In genomic region chr1:178263341-178263740, GRCh38 we compare ENCODE assay signal across 20 cellular contexts.
DNase-seq lines count a peak whose midpoint lies in the region; ATAC-seq and TF ChIP-seq lines count a peak whose summit lies in the region.
"Had no signal": no experiment of that assay in that cellular context is flagged by ENCODE, and none has a peak within 500 bp of the region (broad histone marks: within the 10 kb centered on the region; RNA-seq: fewer than 3 reads in every experiment).

No MANE protein-coding gene starts in this region.

- CTCF ChIA-PET in activated CD8-positive, alpha-beta T cell treated with anti-CD3 and anti-CD28 coated beads, Interleukin-2, amount 10 ng/mL, durations not matched to agents 7 days and 5 days (lab: Charles Lee), result no interaction called here

- H3K79me2 ChIP-seq in OCI-LY3 (ENCODE audit: low read length) (no peaks in the 10 kb centered on the region), trophoblast cell (ENCODE audit: control insufficient read depth, insufficient read depth, low read length, poor library complexity) (peaks cover 2% of the 10 kb centered on the region)

- H3K18ac ChIP-seq in trophoblast cell (ENCODE audit: low read length), result no peak overlapping the region

- H3K4me1 ChIP-seq in OCI-LY3 (ENCODE audit: low read length) (peaks cover 15% of the 10 kb centered on the region), trophoblast cell (ENCODE audit: control insufficient read depth in 1 of 2, insufficient read depth in 2 of 2, low read length in 2 of 2) (peaks cover 6 to 7% of the 10 kb centered on the region in 2 experiments)
- H3K4me1 ChIP-seq: BLaER1, psoas muscle had no signal

- H3K9ac ChIP-seq in OCI-LY3 (ENCODE audit: low read length), result no peak overlapping the region
- no peak overlapping the region for H3K9ac ChIP-seq in trophoblast cell (ENCODE audit: low read length)
- H3K9ac ChIP-seq: BLaER1 had no signal

- no peak overlapping the region for H3K23ac ChIP-seq in trophoblast cell (ENCODE audit: low read length)

- no peak overlapping the region for H2AFZ ChIP-seq in OCI-LY3 (ENCODE audit: low read depth, low read length)
- no peak overlapping the region for H2AFZ ChIP-seq in trophoblast cell (ENCODE audit: insufficient read depth, low read length, poor library complexity)
- H2AFZ ChIP-seq: PC-9 had no signal

- H3K4ac ChIP-seq in trophoblast cell (ENCODE audit: low read depth, low read length), result no peak overlapping the region

- no peak for TF ChIP-seq CTCF in OCI-LY3 (IDR thresholded peaks at IDR 0.05; ENCODE audit: low read depth, low read length)
- TF ChIP-seq CTCF in endothelial cell (IDR thresholded peaks at IDR 0.05; ENCODE audit: unreplicated experiment), result no peak

- no peaks in the 10 kb centered on the region for H3K36me3 Mint-ChIP-seq in endothelial cell (ENCODE audit: low read depth, unreplicated experiment)
- no peaks in the 10 kb centered on the region for H3K36me3 Mint-ChIP-seq in activated CD8-positive, alpha-beta T cell treated with anti-CD3 and anti-CD28 coated beads, Interleukin-2, amount 10 ng/mL, durations not matched to agents 7 days and 5 days (ENCODE audit: low read depth)
- H3K36me3 Mint-ChIP-seq: immature natural killer cell had no signal

- H3K27ac ChIP-seq in OCI-LY3 (ENCODE audit: low read length) (no peak overlapping the region), trophoblast cell (ENCODE audit: low read depth, low read length) (peak overlapping the region; percentile 44)
- H3K27ac ChIP-seq: adrenal gland, BLaER1, PC-9, psoas muscle had no signal

- H3K27ac Mint-ChIP-seq in endothelial cell (ENCODE audit: unreplicated experiment), result peak overlapping the region; percentile 83
- no peak overlapping the region for H3K27ac Mint-ChIP-seq in activated CD8-positive, alpha-beta T cell treated with anti-CD3 and anti-CD28 coated beads, Interleukin-2, amount 10 ng/mL, durations not matched to agents 7 days and 5 days
- H3K27ac Mint-ChIP-seq: dendritic cell treated with granulocyte-macrophage colony-stimulating factor and Interleukin-4, amounts not matched to agents 40 ng/mL and 50 ng/mL, for 4 days; immature natural killer cell had no signal

- no peak overlapping the region for H2BK5ac ChIP-seq in trophoblast cell (ENCODE audit: low read depth, low read length, poor library complexity)

- H3K4me3 Mint-ChIP-seq in endothelial cell (ENCODE audit: unreplicated experiment), result no peak overlapping the region
- H3K4me3 Mint-ChIP-seq in activated CD8-positive, alpha-beta T cell treated with anti-CD3 and anti-CD28 coated beads, Interleukin-2, amount 10 ng/mL, durations not matched to agents 7 days and 5 days, result no peak overlapping the region
- H3K4me3 Mint-ChIP-seq: dendritic cell treated with granulocyte-macrophage colony-stimulating factor and Interleukin-4, amounts not matched to agents 40 ng/mL and 50 ng/mL, for 4 days; immature natural killer cell had no signal

- H3K27me3 ChIP-seq in OCI-LY3 (ENCODE audit: low read depth, low read length) (no peaks in the 10 kb centered on the region), trophoblast cell (ENCODE audit: insufficient read depth, low read length) (no peaks in the 10 kb centered on the region)
- H3K27me3 ChIP-seq: adrenal gland, BLaER1, tibial nerve had no signal

- H3K4me2 ChIP-seq in OCI-LY3 (ENCODE audit: low read length), result peak overlapping the region; percentile 51
- H3K4me2 ChIP-seq in trophoblast cell (ENCODE audit: low read length), result no peak overlapping the region
- H3K4me2 ChIP-seq: BLaER1, PC-9 had no signal

- no peak for ATAC-seq in GM18868 (IDR thresholded peaks at IDR 0.05; ENCODE audit: unreplicated experiment)
- no peak for ATAC-seq in activated CD8-positive, alpha-beta T cell treated with anti-CD3 and anti-CD28 coated beads, Interleukin-2, amount 10 ng/mL, durations not matched to agents 7 days and 5 days
- ATAC-seq: GM12878, psoas muscle had no signal

- H3K36me3 ChIP-seq in OCI-LY3 (replicated peaks; ENCODE audit: low read depth, low read length) (no peaks in the 10 kb centered on the region), trophoblast cell (ENCODE audit: control insufficient read depth in 1 of 2, insufficient read depth in 2 of 2, low read length in 2 of 2) (peaks cover 0 to 3% of the 10 kb centered on the region in 2 experiments)
- H3K36me3 ChIP-seq: adrenal gland, BLaER1, tibial nerve had no signal

- no peak overlapping the region for H2BK120ac ChIP-seq in trophoblast cell (ENCODE audit: insufficient read depth, low read length, poor library complexity)

- H3K79me1 ChIP-seq in trophoblast cell (ENCODE audit: low read length), result peaks cover 12% of the 10 kb centered on the region

- no peak overlapping the region for H2BK12ac ChIP-seq in trophoblast cell (ENCODE audit: low read length)

- H3K9me3 Mint-ChIP-seq in endothelial cell (ENCODE audit: unreplicated experiment), result no peaks in the 10 kb centered on the region
- peaks cover 5% of the 10 kb centered on the region for H3K9me3 Mint-ChIP-seq in activated CD8-positive, alpha-beta T cell treated with anti-CD3 and anti-CD28 coated beads, Interleukin-2, amount 10 ng/mL, durations not matched to agents 7 days and 5 days (ENCODE audit: insufficient read depth)
- H3K9me3 Mint-ChIP-seq: dendritic cell treated with granulocyte-macrophage colony-stimulating factor and Interleukin-4, amounts not matched to agents 40 ng/mL and 50 ng/mL, for 4 days had no signal

- POLR2A ChIA-PET in activated CD8-positive, alpha-beta T cell treated with anti-CD3 and anti-CD28 coated beads, Interleukin-2, amount 10 ng/mL, durations not matched to agents 7 days and 5 days (lab: Charles Lee), result no interaction called here

- H3K4me3 ChIP-seq in OCI-LY3 (ENCODE audit: low read length) (no peak overlapping the region), trophoblast cell (ENCODE audit: low read depth, low read length) (no peak overlapping the region)
- H3K4me3 ChIP-seq: adrenal gland, BLaER1, GM12878, PC-9, psoas muscle, tibial nerve had no signal

- no peak overlapping the region for H4K8ac ChIP-seq in trophoblast cell (ENCODE audit: low read depth, low read length)

- no peak overlapping the region for H4K91ac ChIP-seq in trophoblast cell (ENCODE audit: low read depth, low read length)

- H3K4me1 Mint-ChIP-seq in endothelial cell (ENCODE audit: unreplicated experiment), result peaks cover 28% of the 10 kb centered on the region
- H3K4me1 Mint-ChIP-seq in activated CD8-positive, alpha-beta T cell treated with anti-CD3 and anti-CD28 coated beads, Interleukin-2, amount 10 ng/mL, durations not matched to agents 7 days and 5 days (ENCODE audit: low read depth), result no peaks in the 10 kb centered on the region
- H3K4me1 Mint-ChIP-seq: immature natural killer cell had no signal

- no peaks in the 10 kb centered on the region for H4K20me1 ChIP-seq in OCI-LY3 (ENCODE audit: insufficient read depth, low read length)
- H4K20me1 ChIP-seq: BLaER1 had no signal

- no CpG with 5 or more reads among the region's 2 CpGs for WGBS in trophoblast cell (ENCODE audit: extremely low coverage, insufficient coverage, insufficient read length)

- H3K27me3 Mint-ChIP-seq in endothelial cell (ENCODE audit: unreplicated experiment), result peaks cover 7% of the 10 kb centered on the region
- no peaks in the 10 kb centered on the region for H3K27me3 Mint-ChIP-seq in activated CD8-positive, alpha-beta T cell treated with anti-CD3 and anti-CD28 coated beads, Interleukin-2, amount 10 ng/mL, durations not matched to agents 7 days and 5 days (ENCODE audit: low read depth)
- H3K27me3 Mint-ChIP-seq: dendritic cell treated with granulocyte-macrophage colony-stimulating factor and Interleukin-4, amounts not matched to agents 40 ng/mL and 50 ng/mL, for 4 days had no signal

- H3K14ac ChIP-seq in trophoblast cell (ENCODE audit: low read length), result no peak overlapping the region

- H3K9me3 ChIP-seq in OCI-LY3 (ENCODE audit: insufficient read depth, low read length) (no peaks in the 10 kb centered on the region), trophoblast cell (ENCODE audit: insufficient read depth, low read depth, low read length) (no peaks in the 10 kb centered on the region)
- H3K9me3 ChIP-seq: adrenal gland, BLaER1, psoas muscle, tibial nerve had no signal

- peak; percentile 14 for DNase-seq in GM03348 (ENCODE audit: low spot score)
- no peak for DNase-seq in endothelial cell (ENCODE audit: low spot score)
- DNase-seq in trophoblast cell, result peak; percentile 3 to 68
- DNase-seq in central memory CD4-positive, alpha-beta T cell, result no peak
- no peak for DNase-seq in activated CD8-positive, alpha-beta T cell treated with anti-CD3 and anti-CD28 coated beads, Interleukin-2, amount 10 ng/mL, durations not matched to agents 7 days and 5 days
- no peak for DNase-seq in NOMO-1 treated with dmso at 0.1 percent for 144 hours (lab: John Stamatoyannopoulos, UW; ENCODE audit: unreplicated experiment)
- DNase-seq: activated CD4-positive, CD25-positive, alpha-beta regulatory T cell treated with anti-CD3 and anti-CD28 coated beads, Interleukin-2, amount 50 U/mL, for 72 hours; adrenal gland; DND-41; immature natural killer cell; NCI-H1092; NCI-H226; PC-9; psoas muscle had no signal

- H2AK5ac ChIP-seq in trophoblast cell (ENCODE audit: low read length), result no peak overlapping the region

- no peak overlapping the region for H4K12ac ChIP-seq in trophoblast cell (ENCODE audit: low read depth, low read length)

Comparison
In these comparisons a context has a peak if more than half of its experiments do, and no peak if none do; other contexts are left out.
1. DNase-seq: peak in GM03348 (single experiment) and trophoblast cell (2 of 2); none in endothelial cell (single experiment), central memory CD4-positive, alpha-beta T cell (single experiment), activated CD8-positive, alpha-beta T cell treated with anti-CD3 and anti-CD28 coated beads, Interleukin-2, amount 10 ng/mL, durations not matched to agents 7 days and 5 days (single experiment) and NOMO-1 treated with dmso at 0.1 percent for 144 hours (single experiment).